Comparison of ENCODE assay signal across 10 cellular contexts in the genomic region with DNA sequence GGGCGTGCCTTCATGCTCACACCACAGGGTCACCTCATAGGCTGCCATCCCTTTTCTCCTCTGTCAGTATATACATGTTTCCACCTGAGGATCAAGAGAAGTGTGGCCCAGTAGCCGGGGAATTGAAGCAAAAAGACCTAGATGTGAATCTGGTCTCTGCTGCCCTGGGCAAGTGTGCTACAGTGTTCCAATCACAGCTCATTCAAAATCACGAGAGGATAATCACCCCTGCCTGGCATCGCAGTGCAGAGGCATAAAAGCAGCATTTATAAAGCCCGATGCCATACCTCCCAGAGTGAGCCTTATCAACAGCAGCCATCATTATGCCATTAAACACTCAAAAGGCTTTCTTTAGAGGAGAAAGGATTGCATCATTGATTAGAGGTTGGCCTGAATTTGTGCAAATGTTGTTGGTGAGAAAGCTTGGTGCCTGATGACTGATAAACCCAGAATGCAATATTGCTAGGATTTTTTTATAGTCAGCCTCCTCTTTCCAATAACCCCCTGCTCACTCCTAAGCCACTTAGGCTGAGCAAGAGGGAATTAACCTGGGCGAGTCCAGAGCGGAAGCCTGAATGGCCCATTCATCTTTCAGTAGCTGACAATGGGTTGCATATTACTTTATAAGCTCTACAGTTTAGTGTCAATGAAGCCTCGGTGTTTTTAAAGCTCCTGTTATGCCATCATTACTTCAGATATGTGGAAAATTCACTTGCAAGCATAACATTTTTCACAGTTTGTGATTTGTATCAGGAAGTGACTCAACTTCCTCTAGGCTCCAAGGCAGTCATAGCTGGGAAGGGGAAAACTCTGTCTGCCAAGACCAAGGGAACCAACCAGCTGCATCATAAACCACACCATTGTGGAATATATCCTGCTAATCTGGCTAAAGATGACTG.
A peak's percentile ranks its signal among the peaks of the same experiment; 100 is the strongest.
DNase-seq lines count a peak whose midpoint lies in the region; ATAC-seq and TF ChIP-seq lines count a peak whose summit lies in the region.
"Had no signal": no experiment of that assay in that cellular context is flagged by ENCODE, and none has a peak within 500 bp of the region (broad histone marks: within the 10 kb centered on the region; RNA-seq: fewer than 3 reads in every experiment).

No MANE protein-coding gene starts in this region.

- no peak for TF ChIP-seq CTCF in AG09309 (IDR thresholded peaks at IDR 0.05; ENCODE audit: control insufficient read depth, insufficient read depth, low read depth, low read length, missing control alignments)
- no peak for TF ChIP-seq CTCF in breast epithelium (IDR thresholded peaks at IDR 0.05)
- TF ChIP-seq CTCF in lung (IDR thresholded peaks at IDR 0.05; ENCODE audit: control extremely low read depth, extremely low read depth): no peak

- H3K4me1 ChIP-seq in breast epithelium: no peaks in the 10 kb centered on the region
- H3K4me1 ChIP-seq in lung (ENCODE audit: control insufficient read depth in 2 of 2, insufficient read depth in 2 of 2, low read length in 2 of 2): peaks cover 0 to 4% of the 10 kb centered on the region in 2 donors

- H3K27ac ChIP-seq in breast epithelium: peak overlapping the region; percentile 10 to 74
- peak overlapping the region; percentile 79 to 83 for H3K27ac ChIP-seq in lung (ENCODE audit: low read depth in 1 of 2, low read length in 1 of 2)
- H3K27ac ChIP-seq: KMS-11 had no signal

- intact Hi-C loops in breast epithelium (cut with DNase I; ENCODE audit: low total_unique reads): no loop called here

- TF ChIP-seq POLR2A in breast epithelium (IDR thresholded peaks at IDR 0.05): no peak

- no peak overlapping the region for H3K4me3 ChIP-seq in AG09309 (ENCODE audit: control insufficient read depth, low read depth, low read length)
- no peak overlapping the region for H3K4me3 ChIP-seq in breast epithelium
- H3K4me3 ChIP-seq in lung: no peak overlapping the region

- H3K27me3 ChIP-seq in breast epithelium: peaks cover 0 to 19% of the 10 kb centered on the region in 2 donors
- H3K27me3 ChIP-seq in lung (ENCODE audit: control insufficient read depth, insufficient read depth): no peaks in the 10 kb centered on the region

- ATAC-seq in lung (ENCODE audit: insufficient read depth, low FRiP score) (no peak), GM21360 (IDR thresholded peaks at IDR 0.05; ENCODE audit: unreplicated experiment) (no peak), HG02981 (IDR thresholded peaks at IDR 0.05; ENCODE audit: unreplicated experiment) (no peak), GM21528 (IDR thresholded peaks at IDR 0.05; ENCODE audit: low FRiP score, unreplicated experiment) (no peak), GM19328 (IDR thresholded peaks at IDR 0.05; ENCODE audit: unreplicated experiment) (no peak)

- 56 to 57% methylated on average over 8 of the region's 8 CpGs for WGBS in lung, 2 donors

- no peaks in the 10 kb centered on the region for H3K36me3 ChIP-seq in breast epithelium
- H3K36me3 ChIP-seq in lung (ENCODE audit: control insufficient read depth in 2 of 2, insufficient read depth in 2 of 2, low read length in 2 of 2): no peaks in the 10 kb centered on the region

- DNase-seq in AG09309 (ENCODE audit: low read depth) (peak; percentile 32), NCI-H1105 (lab: John Stamatoyannopoulos, UW) (peak; percentile 78), breast epithelium (ENCODE audit: low spot score in 2 of 2) (no peak), lung (ENCODE audit: low spot score) (no peak)
- DNase-seq: cerebellar nuclear complex had no signal

- H3K9me3 ChIP-seq in breast epithelium (no peaks in the 10 kb centered on the region), lung (ENCODE audit: control insufficient read depth in 2 of 2, insufficient read depth in 1 of 2, low read length in 1 of 2) (no peaks in the 10 kb centered on the region)

Comparison
In these comparisons a context has a peak if more than half of its experiments do, and no peak if none do; other contexts are left out.
1. DNase-seq: peak in AG09309 (single experiment) and NCI-H1105 (single experiment); none in breast epithelium (0 of 2) and lung (single experiment).